14 cellular contexts compared by ENCODE assay signal in the genomic region with DNA sequence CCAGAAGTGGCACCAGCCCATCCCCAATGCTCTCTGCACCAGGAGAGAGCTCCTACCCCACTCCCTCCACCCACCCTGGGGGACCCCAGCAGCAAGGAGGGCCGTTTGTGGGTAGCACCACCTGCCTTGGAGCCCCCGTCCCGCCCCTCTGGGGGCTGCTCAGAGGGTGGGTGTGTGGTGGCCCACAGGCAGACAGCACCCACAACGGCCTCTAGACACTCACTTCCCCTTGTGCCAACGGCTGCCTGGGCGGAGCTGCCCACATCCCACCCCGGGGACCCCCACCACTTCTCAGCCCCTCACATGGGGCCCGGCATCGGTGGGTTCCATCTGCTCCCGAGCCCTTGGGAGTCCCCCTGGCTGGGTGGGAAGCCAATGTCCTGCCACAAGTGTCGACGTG. TPM values are rescaled to one million over a fixed set of nuclear protein-coding genes. Genes with fewer than 3 reads are reported as not detected.
A peak's percentile ranks its signal among the peaks of the same experiment; 100 is the strongest.
DNase-seq lines count a peak whose midpoint lies in the region; ATAC-seq and TF ChIP-seq lines count a peak whose summit lies in the region.
"Had no signal": no experiment of that assay in that cellular context is flagged by ENCODE, and none has a peak within 500 bp of the region (broad histone marks: within the 10 kb centered on the region; RNA-seq: fewer than 3 reads in every experiment).

No MANE protein-coding gene starts in this region.

- no peak for ATAC-seq in gastroesophageal sphincter
- no peak for ATAC-seq in thoracic aorta (ENCODE audit: insufficient number of reproducible peaks, low FRiP score, low read depth)

- H3K36me3 ChIP-seq in SK-N-MC (ENCODE audit: insufficient read depth, low read length), result peaks cover 6% of the 10 kb centered on the region; the same call in 1 of the 2 replicates
- H3K36me3 ChIP-seq in gastroesophageal sphincter, result peaks cover 0 to 8% of the 10 kb centered on the region in 2 donors
- no peaks in the 10 kb centered on the region for H3K36me3 ChIP-seq in thoracic aorta
- H3K36me3 ChIP-seq: brain microvascular endothelial cell, left ventricle myocardium inferior had no signal

- no peak overlapping the region for H3K9ac ChIP-seq in SK-N-MC (ENCODE audit: insufficient read length)

- TF ChIP-seq POLR2A in gastroesophageal sphincter (IDR thresholded peaks at IDR 0.05), result no peak

- H3K27me3 ChIP-seq in HL-60 (ENCODE audit: insufficient read depth, poor library complexity, severe bottlenecking), result no peaks in the 10 kb centered on the region
- H3K27me3 ChIP-seq in gastroesophageal sphincter, result no peaks in the 10 kb centered on the region
- no peaks in the 10 kb centered on the region for H3K27me3 ChIP-seq in thoracic aorta (replicated peaks; ENCODE audit: insufficient read depth)
- H3K27me3 ChIP-seq: brain microvascular endothelial cell had no signal

- H3K27ac ChIP-seq in HL-60 (replicated peaks) (peak overlapping the region; percentile 97), SK-N-MC (0 out of 2 replicates have a peak overlapping the region, but pooled peaks have one; percentile 19), gastroesophageal sphincter (peak overlapping the region in 3 of 4 donors; percentile 62 to 75 (median 72)), thoracic aorta (peak overlapping the region; percentile 52 to 73)
- H3K27ac ChIP-seq: brain microvascular endothelial cell had no signal

- TF ChIP-seq EP300 in gastroesophageal sphincter (IDR thresholded peaks at IDR 0.05), result no peak

- DNase-seq in HL-60 (ENCODE audit: low read depth in 1 of 2, low spot score in 1 of 2) (peak; percentile 70 to 91), SK-N-MC (ENCODE audit: low read depth, low spot score) (no peak), thoracic aorta (ENCODE audit: low spot score) (no peak), NCI-H2081 (lab: John Stamatoyannopoulos, UW) (no peak)
- no peak for DNase-seq in effector CD8-positive, alpha-beta T cell (lab: John Stamatoyannopoulos, UW)
- DNase-seq in activated naive CD4-positive, alpha-beta T cell (lab: John Stamatoyannopoulos, UW), result no peak
- DNase-seq: activated B cell treated with CpG ODN at 0.5 μM for 24 hours, brain microvascular endothelial cell, dermis blood vessel endothelial cell, left ventricle myocardium inferior, MM.1S, NCI-H187 treated with DMSO at 0.1 percent for 48 hours had no signal

- TF ChIP-seq CTCF in HL-60 (IDR thresholded peaks at IDR 0.05; ENCODE audit: insufficient read depth, low read length) (no peak), gastroesophageal sphincter (IDR thresholded peaks at IDR 0.05) (no peak), thoracic aorta (IDR thresholded peaks at IDR 0.05) (no peak)

- H3K4me3 ChIP-seq in HL-60 (replicated peaks; ENCODE audit: insufficient read depth, low read length) (peak overlapping the region; percentile 28), SK-N-MC (no peak overlapping the region), gastroesophageal sphincter (no peak overlapping the region), thoracic aorta (peak overlapping the region; percentile 62)
- H3K4me3 ChIP-seq: mucosa of descending colon had no signal

- H3K9me3 ChIP-seq in SK-N-MC (ENCODE audit: low read depth, low read length), result no peaks in the 10 kb centered on the region
- H3K9me3 ChIP-seq in gastroesophageal sphincter, result no peaks in the 10 kb centered on the region
- H3K9me3 ChIP-seq in thoracic aorta, result no peaks in the 10 kb centered on the region
- H3K9me3 ChIP-seq: left ventricle myocardium inferior, mucosa of descending colon had no signal

- H3K4me1 ChIP-seq in gastroesophageal sphincter, result peaks cover 16 to 82% (median 46%) of the 10 kb centered on the region in 3 donors
- H3K4me1 ChIP-seq in thoracic aorta (ENCODE audit: control insufficient read depth in 1 of 2, low read depth in 2 of 2), result peaks cover 41 to 56% of the 10 kb centered on the region in 2 donors

- WGBS in gastroesophageal sphincter (ENCODE audit: low coverage in 1 of 2), 2 donors, result 63% methylated on average over 7 of the region's 12 CpGs; no CpG with 5 or more reads in 1 of the 2 donors

RNA-seq across cellular contexts. Expression of a gene that starts 33.3 kb away (rescaled TPM):
- total RNA-seq in gastroesophageal sphincter, result 10 to 100 TPM; 17.5 to 34.3 (median 19.5) TPM
- total RNA-seq in thoracic aorta, result 10 to 100 TPM; 41.2 to 69.6 TPM

Comparison
In these comparisons a context has a peak if more than half of its experiments do, and no peak if none do; other contexts are left out.
1. DNase-seq: peak in HL-60 (2 of 2); none in SK-N-MC (single experiment), thoracic aorta (single experiment), effector CD8-positive, alpha-beta T cell (single experiment), activated naive CD4-positive, alpha-beta T cell (0 of 4) and NCI-H2081 (0 of 2).
2. H3K27ac ChIP-seq: peak in every context shown above with its lines; median percentile 97 in HL-60; 72 in gastroesophageal sphincter; 62 in thoracic aorta; 19 in SK-N-MC.
3. H3K4me3 ChIP-seq: peak in HL-60 (single experiment) and thoracic aorta (single experiment); none in SK-N-MC (single experiment) and gastroesophageal sphincter (0 of 2).